16 cellular contexts compared by ENCODE assay signal in the genomic region with DNA sequence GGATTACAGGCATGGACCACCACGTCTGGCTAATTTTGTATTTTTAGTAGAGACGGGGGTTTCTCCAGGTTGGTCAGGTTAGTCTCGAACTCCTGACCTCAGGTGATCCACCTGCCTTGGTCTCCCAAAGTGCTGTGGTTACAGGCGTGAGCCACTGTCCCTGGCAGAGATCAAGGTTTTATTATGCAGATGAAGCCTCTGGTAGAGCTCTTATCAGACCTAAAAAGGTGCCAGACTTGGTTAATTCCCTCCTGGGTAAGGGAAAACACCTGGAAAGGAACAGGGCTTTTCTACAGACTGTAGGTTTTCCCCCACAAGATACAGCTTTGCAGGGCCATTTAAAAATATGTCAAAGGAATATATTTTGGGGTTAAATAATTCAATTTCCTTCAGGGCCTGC.
"Had no signal": no experiment of that assay in that cellular context is flagged by ENCODE, and none has a peak within 500 bp of the region (broad histone marks: within the 10 kb centered on the region; RNA-seq: fewer than 3 reads in every experiment).

No MANE protein-coding gene starts in this region.

- H3K27ac ChIP-seq: neural progenitor cell, pancreas had no signal

- H3K9ac ChIP-seq: neural progenitor cell had no signal

- H3K9me3 Mint-ChIP-seq: activated naive CD4-positive, alpha-beta T cell treated with anti-CD3 and anti-CD28 coated beads, Interleukin-2, amount 10 ng/mL, durations not matched to agents 7 days and 5 days; neural progenitor cell had no signal

- H3K9me3 ChIP-seq: mucosa of descending colon, pancreas, transverse colon had no signal

- ATAC-seq: activated CD8-positive, alpha-beta T cell treated with anti-CD3 and anti-CD28 coated beads, Interleukin-2, amount 10 ng/mL, durations not matched to agents 7 days and 5 days; esophagus mucosa; left colon; mucosa of descending colon; pancreas had no signal

- H3K4me3 ChIP-seq: mucosa of descending colon, pancreas, transverse colon had no signal

- H3K36me3 ChIP-seq: neural progenitor cell, pancreas, transverse colon had no signal

- DNase-seq: activated CD4-positive, CD25-positive, alpha-beta regulatory T cell treated with anti-CD3 and anti-CD28 coated beads, Interleukin-2, amount 50 U/mL, for 72 hours; activated CD8-positive, alpha-beta memory T cell treated with anti-CD3 and anti-CD28 coated beads, Interleukin-2, amount 50 U/mL, for 48 hours; activated CD8-positive, alpha-beta T cell treated with anti-CD3 and anti-CD28 coated beads, Interleukin-2, amount 10 ng/mL, durations not matched to agents 7 days and 5 days; activated naive CD4-positive, alpha-beta T cell treated with anti-CD3 and anti-CD28 coated beads, Interleukin-2, amount 10 ng/mL, durations not matched to agents 7 days and 5 days; cerebellar nuclear complex; dorsolateral prefrontal cortex; glutamatergic neuron; left colon; mucosa of descending colon; pancreas; stimulated activated CD4-positive, alpha-beta T cell treated with anti-CD3 and anti-CD28 coated beads, Interleukin-15, amount 100 ng/mL, for 24 hours; stimulated activated CD4-positive, alpha-beta T cell treated with anti-CD3 and anti-CD28 coated beads, Interleukin-4, amount 100 ng/mL, for 4 hours; T-helper 9 cell; transverse colon had no signal

- H2AFZ ChIP-seq: neural progenitor cell had no signal

- H3K27me3 ChIP-seq: dorsolateral prefrontal cortex, neural progenitor cell, pancreas, transverse colon had no signal
